In genomic region chr10:79104264-79104954, GRCh38 we compare ENCODE assay signal across 10 cellular contexts. TPM values are rescaled to one million over a fixed set of nuclear protein-coding genes. Genes with fewer than 3 reads are reported as not detected.
DNase-seq lines count a peak whose midpoint lies in the region; ATAC-seq and TF ChIP-seq lines count a peak whose summit lies in the region.
"Had no signal": no experiment of that assay in that cellular context is flagged by ENCODE, and none has a peak within 500 bp of the region (broad histone marks: within the 10 kb centered on the region; RNA-seq: fewer than 3 reads in every experiment).

No MANE protein-coding gene starts in this region.

- H2BK20ac ChIP-seq in IMR-90 (ENCODE audit: low read depth, low read length), result no peak overlapping the region

- no peak overlapping the region for H3K4me3 Mint-ChIP-seq in effector memory CD8-positive, alpha-beta T cell

- H4K20me1 ChIP-seq in IMR-90 (ENCODE audit: insufficient read depth, low read length), result peaks cover 100% of the 10 kb centered on the region

- peak overlapping the region; percentile 43; the same call in 1 of the 2 replicates for H3K4ac ChIP-seq in IMR-90 (ENCODE audit: low read depth, low read length)

- CTCF ChIA-PET in IMR-90 (lab: Yijun Ruan, JAX), result interaction anchor here (1.3 kb wide), 1 partner anchor 123 kb away, joined by 4 read pairs; no protein-coding TSS in a partner anchor

- no peak overlapping the region for H3K18ac ChIP-seq in IMR-90 (ENCODE audit: low read depth, low read length)

- H2AFZ ChIP-seq in ACC112 (ENCODE audit: low read length, unreplicated experiment) (no peak overlapping the region), IMR-90 (replicated peaks; ENCODE audit: low read length, poor library complexity) (no peak overlapping the region)

- no peak overlapping the region for H3K4me2 ChIP-seq in IMR-90 (ENCODE audit: low read depth, low read length)

- no peaks in the 10 kb centered on the region for H3K27me3 Mint-ChIP-seq in effector memory CD8-positive, alpha-beta T cell

- no peak overlapping the region for H2BK120ac ChIP-seq in IMR-90 (ENCODE audit: low read depth, low read length)

- H3K9me1 ChIP-seq in IMR-90 (ENCODE audit: insufficient read depth, low read length), result peaks cover 79% of the 10 kb centered on the region

- peaks cover 9% of the 10 kb centered on the region for H3K36me3 Mint-ChIP-seq in effector memory CD8-positive, alpha-beta T cell (ENCODE audit: insufficient read depth)
- H3K36me3 Mint-ChIP-seq: CD8-positive, alpha-beta memory T cell had no signal

- H4K91ac ChIP-seq in IMR-90 (ENCODE audit: insufficient read depth, low read depth, low read length), result no peak overlapping the region

- H4K8ac ChIP-seq in IMR-90 (ENCODE audit: low read depth in 2 of 2, low read length in 2 of 2), result no peak overlapping the region

- H3K14ac ChIP-seq in IMR-90 (replicated peaks; ENCODE audit: low read depth, low read length), result peak overlapping the region; percentile 54; the same call in 1 of the 2 replicates

- H3K9me3 ChIP-seq in IMR-90 (ENCODE audit: control insufficient read depth, insufficient read depth, low read length) (no peaks in the 10 kb centered on the region), muscle layer of colon (ENCODE audit: low read length) (no peaks in the 10 kb centered on the region)

- POLR2A ChIA-PET in IMR-90 (lab: Charles Lee; ENCODE audit: unreplicated experiment), result interaction anchor here (0.7 kb wide), 1 partner anchor 10 kb away, joined by 4 read pairs; no protein-coding TSS in a partner anchor

- H3K27me3 ChIP-seq in ACC112 (ENCODE audit: insufficient read depth, low read length) (no peaks in the 10 kb centered on the region), IMR-90 (ENCODE audit: control insufficient read depth, insufficient read depth, low read length) (no peaks in the 10 kb centered on the region), muscle layer of colon (ENCODE audit: control insufficient read depth in 1 of 2, insufficient read depth in 2 of 2, low read length in 2 of 2) (no peaks in the 10 kb centered on the region)

- peak overlapping the region; percentile 41; the same call in 1 of the 2 replicates for H3K23ac ChIP-seq in IMR-90 (ENCODE audit: low read depth, low read length)

- DNase-seq in IMR-90, result peak; percentile 51
- no peak for DNase-seq in effector memory CD8-positive, alpha-beta T cell
- DNase-seq in stimulated activated CD4-positive, alpha-beta T cell treated with anti-CD3 and anti-CD28 coated beads, Interleukin-2, amount 100 ng/mL, for 48 hours, result no peak
- no peak for DNase-seq in NCI-H1105 (lab: John Stamatoyannopoulos, UW)
- no peak for DNase-seq in T1000 (lab: John Stamatoyannopoulos, UW)
- DNase-seq: activated gamma-delta T cell treated with Interleukin-2 at 50 U/mL for 16 hours had no signal

- peak overlapping the region; percentile 10; the same call in 1 of the 2 replicates for H3K27ac ChIP-seq in ACC112 (ENCODE audit: low read depth, low read length)
- H3K27ac ChIP-seq in IMR-90 (ENCODE audit: insufficient read depth, low read length), result no peak overlapping the region
- peak overlapping the region; percentile 51 for H3K27ac ChIP-seq in muscle layer of colon (ENCODE audit: low read depth, low read length)

- H3K9ac ChIP-seq in IMR-90 (ENCODE audit: low read depth, low read length), result no peak overlapping the region
- H3K9ac ChIP-seq in muscle layer of colon (ENCODE audit: low read length), result peak overlapping the region; percentile 7

- no peak for TF ChIP-seq POLR2A in IMR-90 (IDR thresholded peaks at IDR 0.05; ENCODE audit: low read depth, low read length)

- peaks cover 36% of the 10 kb centered on the region for H3K4me1 ChIP-seq in ACC112 (ENCODE audit: control insufficient read depth, insufficient read depth, low read length, unreplicated experiment)
- peaks cover 59% of the 10 kb centered on the region for H3K4me1 ChIP-seq in IMR-90 (ENCODE audit: control insufficient read depth, insufficient read depth, low read length)
- peaks cover 93% of the 10 kb centered on the region for H3K4me1 ChIP-seq in muscle layer of colon (ENCODE audit: insufficient read depth, low read length)

- peak overlapping the region in 1 of 2 donors; percentile 21 for H3K27ac Mint-ChIP-seq in effector memory CD8-positive, alpha-beta T cell

- ATAC-seq in IMR-90 (ENCODE audit: low read depth), result no peak; the same call in 1 of the 2 replicates
- ATAC-seq in effector memory CD8-positive, alpha-beta T cell (replicated peaks), result peak; percentile 61
- ATAC-seq in HG03457 (IDR thresholded peaks at IDR 0.05; ENCODE audit: unreplicated experiment), result no peak

- in situ Hi-C loops in IMR-90 (cut with MboI; ENCODE audit: low sequenced_read_pairs), result no loop called here

- intact Hi-C loops in IMR-90 (cut with micrococcal nuclease), result no loop called here

- WGBS in IMR-90 (ENCODE audit: extremely low coverage in 2 of 2, insufficient read length in 1 of 2), 2 experiments, result 100% methylated on average over 3 of the region's 10 CpGs; no CpG with 5 or more reads in 1 of the 2 experiments

- peak overlapping the region; percentile 49 for H2AK9ac ChIP-seq in IMR-90 (replicated peaks; ENCODE audit: low read depth, low read length, poor library complexity)

- H3K79me2 ChIP-seq in ACC112 (ENCODE audit: control insufficient read depth, insufficient read depth, low read length, unreplicated experiment), result peaks cover 95% of the 10 kb centered on the region

- H3K36me3 ChIP-seq in ACC112 (ENCODE audit: insufficient read depth, low read length) (no peaks in the 10 kb centered on the region), IMR-90 (ENCODE audit: control insufficient read depth, insufficient read depth, low read length) (peaks cover 3% of the 10 kb centered on the region), muscle layer of colon (ENCODE audit: insufficient read depth, low read length) (no peaks in the 10 kb centered on the region)

- dilution Hi-C loops in IMR-90 (cut with HindIII; ENCODE audit: low sequenced_read_pairs, unreplicated experiment), result no loop called here

- no peak overlapping the region for H2BK5ac ChIP-seq in IMR-90 (ENCODE audit: low read depth, low read length, poor library complexity, severe bottlenecking)

- H3K4me3 ChIP-seq in ACC112 (ENCODE audit: low read depth, low read length) (no peak overlapping the region), IMR-90 (ENCODE audit: insufficient read depth, low read depth, low read length) (no peak overlapping the region), muscle layer of colon (ENCODE audit: low read depth in 1 of 2, low read length in 2 of 2) (no peak overlapping the region)

- no peak for TF ChIP-seq RAD21 in IMR-90 (IDR thresholded peaks at IDR 0.05; ENCODE audit: low read length)

- peaks cover 3 to 99% of the 10 kb centered on the region in 2 experiments; a peak in 3 of 4 replicates for H3K79me1 ChIP-seq in IMR-90 (ENCODE audit: low read depth in 1 of 2, low read length in 2 of 2)

- BruUV-seq in IMR-90 (replicated peaks; lab: Mats Ljungman, UMichigan), result no TSS peak

- H3K4me1 Mint-ChIP-seq in effector memory CD8-positive, alpha-beta T cell (ENCODE audit: low read depth in 2 of 2), result peaks cover 13 to 50% of the 10 kb centered on the region in 2 donors

- H2AK5ac ChIP-seq in IMR-90 (ENCODE audit: low read depth, low read length), result peak overlapping the region; percentile 78

- no peak overlapping the region; the same call in 2 of the 3 replicates for H2BK15ac ChIP-seq in IMR-90 (ENCODE audit: low read depth, low read length)

- H3K9me3 Mint-ChIP-seq in effector memory CD8-positive, alpha-beta T cell, result no peaks in the 10 kb centered on the region
- H3K9me3 Mint-ChIP-seq: CD8-positive, alpha-beta memory T cell had no signal

- H4K5ac ChIP-seq in IMR-90 (ENCODE audit: low read depth, low read length), result no peak overlapping the region

- H3K56ac ChIP-seq in IMR-90 (ENCODE audit: extremely low read depth, insufficient read depth, low read length), result no peak overlapping the region

- TF ChIP-seq CTCF in IMR-90 (conservative IDR thresholded peaks at IDR 0.05; ENCODE audit: low read depth, low read length), result no peak

TF ChIP-seq in IMR-90, 13 proteins besides CTCF, POLR2A, EP300 and RAD21:
- peak; percentile 79 for TF ChIP-seq RCOR1 (IDR thresholded peaks at IDR 0.05; ENCODE audit: insufficient replicate concordance, low read length)
- no peak for TF ChIP-seq MAFK (IDR thresholded peaks at IDR 0.05; ENCODE audit: low read depth, low read length)

RNA-seq across cellular contexts. Expression of gene ZMIZ1, which starts 35.6 kb away (rescaled TPM):
- total RNA-seq in IMR-90 (2012; rRNA removed), result 6.6 and 6.7 TPM in 2 replicates
- 43.2 and 48.7 TPM in 2 replicates for polyA plus RNA-seq in IMR-90 (2012; rRNA removed)
- 39.5 and 51.2 TPM in 2 replicates for polyA plus RNA-seq in IMR-90 (2012; cell fraction: cytosol; rRNA removed)
- polyA plus RNA-seq in IMR-90 (2012; cell fraction: nucleus; rRNA removed; ENCODE audit: low replicate concordance), result 57.0 and 113 TPM in 2 replicates
